Comparison of ENCODE assay signal across 7 cellular contexts in the genomic region with DNA sequence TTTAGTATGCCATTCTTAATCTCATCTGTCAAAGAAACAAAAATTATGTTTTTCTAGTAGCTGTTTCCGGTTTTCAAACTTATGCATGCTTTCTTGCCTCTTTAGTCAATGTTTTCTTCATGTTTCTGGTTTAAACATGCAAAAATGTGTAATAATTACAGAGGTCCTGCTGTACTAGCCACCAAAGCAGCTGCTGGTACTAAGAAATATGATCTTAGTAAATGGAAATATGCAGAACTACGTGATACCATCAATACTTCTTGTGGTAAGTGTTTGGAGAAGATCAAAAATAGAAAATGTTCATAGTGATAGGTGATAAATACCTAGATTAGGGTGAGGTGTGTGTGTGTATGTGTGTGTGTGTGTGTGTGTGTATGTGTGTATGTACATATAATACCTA.
"Had no signal": no experiment of that assay in that cellular context is flagged by ENCODE, and none has a peak within 500 bp of the region (broad histone marks: within the 10 kb centered on the region; RNA-seq: fewer than 3 reads in every experiment).

No MANE protein-coding gene starts in this region.

- H3K36me3 ChIP-seq: HAP-1 had no signal

- H3K4me3 ChIP-seq: GM23248, HAP-1 had no signal

- H3K9me3 ChIP-seq: HAP-1 had no signal

- H3K27ac ChIP-seq: GM23248, HL-60 had no signal

- H3K9ac ChIP-seq: GM23248 had no signal

- DNase-seq: GM23248, GOT3, H7, HFFc6, KBM-7 had no signal

- H2AFZ ChIP-seq: GM23248 had no signal

- H3K4me1 ChIP-seq: HAP-1 had no signal
